ENCODE assay signal across 11 cellular contexts in the genomic region with DNA sequence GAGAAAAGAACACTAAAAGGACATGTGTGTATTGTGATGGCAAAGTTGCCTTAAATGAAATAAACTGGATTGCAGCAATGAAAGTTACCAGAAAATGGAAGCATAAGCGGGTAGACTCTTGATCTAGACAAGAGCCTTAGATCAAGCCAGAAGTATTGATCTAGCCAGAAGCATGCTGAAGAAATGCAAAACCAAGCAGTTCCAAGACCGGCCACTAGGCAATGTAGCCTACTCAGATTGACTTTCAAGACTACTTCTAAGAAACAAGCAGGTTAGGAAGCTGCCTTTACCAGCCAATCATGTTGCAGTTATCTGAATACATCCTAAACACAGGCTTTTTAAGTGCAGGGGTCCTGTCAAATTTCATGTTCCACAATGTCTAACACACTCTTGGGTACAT. TPM values are rescaled to one million over a fixed set of nuclear protein-coding genes. Genes with fewer than 3 reads are reported as not detected.
DNase-seq lines count a peak whose midpoint lies in the region; ATAC-seq and TF ChIP-seq lines count a peak whose summit lies in the region.
"Had no signal": no experiment of that assay in that cellular context is flagged by ENCODE, and none has a peak within 500 bp of the region (broad histone marks: within the 10 kb centered on the region; RNA-seq: fewer than 3 reads in every experiment).

No MANE protein-coding gene starts in this region.

- no peak overlapping the region for H2BK15ac ChIP-seq in mesenchymal stem cell (ENCODE audit: low read depth, poor library complexity, severe bottlenecking)

- H3K79me1 ChIP-seq in mesenchymal stem cell (replicated peaks; ENCODE audit: low read length, poor library complexity, severe bottlenecking) = no peaks in the 10 kb centered on the region

- no peak overlapping the region for H2AK5ac ChIP-seq in mesenchymal stem cell (ENCODE audit: low read length, severe bottlenecking)

- peak; percentile 61 for ATAC-seq in HG02623 (IDR thresholded peaks at IDR 0.05; ENCODE audit: unreplicated experiment)
- ATAC-seq: mucosa of descending colon had no signal

- no peak overlapping the region for H3K4me2 ChIP-seq in mesenchymal stem cell (ENCODE audit: low read length, poor library complexity, severe bottlenecking)

- H3K9me3 Mint-ChIP-seq in nephron = no peaks in the 10 kb centered on the region
- H3K9me3 Mint-ChIP-seq in activated naive CD4-positive, alpha-beta T cell treated with anti-CD3 and anti-CD28 coated beads, Interleukin-2, amount 10 ng/mL, durations not matched to agents 7 days and 5 days = peaks cover 3% of the 10 kb centered on the region

- H3K27me3 Mint-ChIP-seq in nephron (ENCODE audit: low read depth) = no peaks in the 10 kb centered on the region
- no peaks in the 10 kb centered on the region for H3K27me3 Mint-ChIP-seq in activated naive CD4-positive, alpha-beta T cell treated with anti-CD3 and anti-CD28 coated beads, Interleukin-2, amount 10 ng/mL, durations not matched to agents 7 days and 5 days

- no peak overlapping the region for H3K27ac ChIP-seq in mesenchymal stem cell (ENCODE audit: low read length, poor library complexity, severe bottlenecking)
- H3K27ac ChIP-seq: Peyer's patch had no signal

- no peak overlapping the region for H2AFZ ChIP-seq in mesenchymal stem cell (ENCODE audit: low read depth, low read length)

- H3K9me3 ChIP-seq in mesenchymal stem cell (ENCODE audit: control insufficient read depth, low read length) = no peaks in the 10 kb centered on the region
- H3K9me3 ChIP-seq: mucosa of descending colon, Peyer's patch had no signal

- no peak overlapping the region for H2BK12ac ChIP-seq in mesenchymal stem cell (ENCODE audit: low read length in 2 of 2)

- peak in 2 of 3 experiments; percentile 24 to 36 for TF ChIP-seq CTCF in nephron (IDR thresholded peaks at IDR 0.05; ENCODE audit: unreplicated experiment in 3 of 3)

- no peak overlapping the region for H3K4ac ChIP-seq in mesenchymal stem cell (ENCODE audit: low read depth in 1 of 2, low read length in 2 of 2)

- H2BK5ac ChIP-seq in mesenchymal stem cell (ENCODE audit: low read depth, low read length, poor library complexity, severe bottlenecking) = no peak overlapping the region

- no peak overlapping the region for H3K4me3 Mint-ChIP-seq in nephron
- H3K4me3 Mint-ChIP-seq in activated naive CD4-positive, alpha-beta T cell treated with anti-CD3 and anti-CD28 coated beads, Interleukin-2, amount 10 ng/mL, durations not matched to agents 7 days and 5 days = no peak overlapping the region

- H3K23ac ChIP-seq in mesenchymal stem cell (ENCODE audit: low read length in 2 of 2) = no peak overlapping the region

- no peak overlapping the region for H2BK120ac ChIP-seq in mesenchymal stem cell (ENCODE audit: low read depth, low read length)

- no peak overlapping the region for H4K8ac ChIP-seq in mesenchymal stem cell (ENCODE audit: low read length)

- CTCF ChIA-PET in activated naive CD4-positive, alpha-beta T cell treated with anti-CD3 and anti-CD28 coated beads, Interleukin-2, amount 10 ng/mL, durations not matched to agents 7 days and 5 days (lab: Charles Lee) = no interaction called here

- H3K36me3 ChIP-seq in mesenchymal stem cell (ENCODE audit: control insufficient read depth in 1 of 2, insufficient read depth in 2 of 2, low read depth in 1 of 2, low read length in 2 of 2) = no peaks in the 10 kb centered on the region
- H3K36me3 ChIP-seq: Peyer's patch had no signal

- no peaks in the 10 kb centered on the region for H3K36me3 Mint-ChIP-seq in nephron (ENCODE audit: low read depth)
- no peaks in the 10 kb centered on the region for H3K36me3 Mint-ChIP-seq in activated naive CD4-positive, alpha-beta T cell treated with anti-CD3 and anti-CD28 coated beads, Interleukin-2, amount 10 ng/mL, durations not matched to agents 7 days and 5 days

- H3K14ac ChIP-seq in mesenchymal stem cell (ENCODE audit: low read length in 2 of 2) = no peak overlapping the region

- 62% methylated on average over 2 of the region's 2 CpGs for WGBS in mesenchymal stem cell

- H4K91ac ChIP-seq in mesenchymal stem cell (ENCODE audit: low read length) = no peak overlapping the region

- H3K9ac ChIP-seq in mesenchymal stem cell (ENCODE audit: low read length) = no peak overlapping the region

- peak; percentile 3 for DNase-seq in DMS 273 (lab: John Stamatoyannopoulos, UW; ENCODE audit: unreplicated experiment)
- DNase-seq in DMS 273 treated with DMSO at 0.1 percent for 48 hours (lab: John Stamatoyannopoulos, UW) = no peak
- peak; percentile 27 for DNase-seq in OCI-M1 (lab: John Stamatoyannopoulos, UW)
- DNase-seq in D341Med (ENCODE audit: low spot score) = no peak
- no peak for DNase-seq in mesenchymal stem cell
- DNase-seq in activated naive CD4-positive, alpha-beta T cell treated with anti-CD3 and anti-CD28 coated beads, Interleukin-2, amount 10 ng/mL, durations not matched to agents 7 days and 5 days = no peak
- DNase-seq: activated CD8-positive, alpha-beta memory T cell treated with anti-CD3 and anti-CD28 coated beads, Interleukin-2, amount 50 U/mL, for 48 hours; mucosa of descending colon; Peyer's patch had no signal

- no peaks in the 10 kb centered on the region for H3K27me3 ChIP-seq in mesenchymal stem cell (ENCODE audit: control insufficient read depth in 1 of 2, insufficient read depth in 1 of 2, low read length in 2 of 2)
- H3K27me3 ChIP-seq: Peyer's patch had no signal

- no peak overlapping the region for H3K4me3 ChIP-seq in mesenchymal stem cell (ENCODE audit: insufficient read depth in 1 of 2, low read depth in 1 of 2, low read length in 2 of 2)
- H3K4me3 ChIP-seq: mucosa of descending colon, Peyer's patch had no signal

- peaks cover 21% of the 10 kb centered on the region for H3K4me1 Mint-ChIP-seq in nephron
- H3K4me1 Mint-ChIP-seq in activated naive CD4-positive, alpha-beta T cell treated with anti-CD3 and anti-CD28 coated beads, Interleukin-2, amount 10 ng/mL, durations not matched to agents 7 days and 5 days = no peaks in the 10 kb centered on the region

- H3K27ac Mint-ChIP-seq in nephron = no peak overlapping the region
- no peak overlapping the region for H3K27ac Mint-ChIP-seq in activated naive CD4-positive, alpha-beta T cell treated with anti-CD3 and anti-CD28 coated beads, Interleukin-2, amount 10 ng/mL, durations not matched to agents 7 days and 5 days

- no peaks in the 10 kb centered on the region for H3K4me1 ChIP-seq in mesenchymal stem cell (ENCODE audit: control insufficient read depth, insufficient read depth, low read depth, low read length)
- H3K4me1 ChIP-seq: Peyer's patch had no signal

- no peak overlapping the region for H3K18ac ChIP-seq in mesenchymal stem cell (ENCODE audit: low read depth in 1 of 2, low read length in 2 of 2)

RNA-seq across cellular contexts. Expression of gene KCNA4, which starts 54.6 kb away (rescaled TPM):
- polyA plus RNA-seq in mesenchymal stem cell (2013, experiment 1 of 2) = not detected
- polyA plus RNA-seq in mesenchymal stem cell (2013, experiment 2 of 2) = not detected

Comparison
In these comparisons a context has a peak if more than half of its experiments do, and no peak if none do; other contexts are left out.
1. DNase-seq: peak in DMS 273 (single experiment) and OCI-M1 (single experiment); none in DMS 273 treated with DMSO at 0.1 percent for 48 hours (single experiment), D341Med (single experiment), mesenchymal stem cell (single experiment) and activated naive CD4-positive, alpha-beta T cell treated with anti-CD3 and anti-CD28 coated beads, Interleukin-2, amount 10 ng/mL, durations not matched to agents 7 days and 5 days (single experiment).